ENCODE assay signal across 11 cellular contexts in the genomic region with DNA sequence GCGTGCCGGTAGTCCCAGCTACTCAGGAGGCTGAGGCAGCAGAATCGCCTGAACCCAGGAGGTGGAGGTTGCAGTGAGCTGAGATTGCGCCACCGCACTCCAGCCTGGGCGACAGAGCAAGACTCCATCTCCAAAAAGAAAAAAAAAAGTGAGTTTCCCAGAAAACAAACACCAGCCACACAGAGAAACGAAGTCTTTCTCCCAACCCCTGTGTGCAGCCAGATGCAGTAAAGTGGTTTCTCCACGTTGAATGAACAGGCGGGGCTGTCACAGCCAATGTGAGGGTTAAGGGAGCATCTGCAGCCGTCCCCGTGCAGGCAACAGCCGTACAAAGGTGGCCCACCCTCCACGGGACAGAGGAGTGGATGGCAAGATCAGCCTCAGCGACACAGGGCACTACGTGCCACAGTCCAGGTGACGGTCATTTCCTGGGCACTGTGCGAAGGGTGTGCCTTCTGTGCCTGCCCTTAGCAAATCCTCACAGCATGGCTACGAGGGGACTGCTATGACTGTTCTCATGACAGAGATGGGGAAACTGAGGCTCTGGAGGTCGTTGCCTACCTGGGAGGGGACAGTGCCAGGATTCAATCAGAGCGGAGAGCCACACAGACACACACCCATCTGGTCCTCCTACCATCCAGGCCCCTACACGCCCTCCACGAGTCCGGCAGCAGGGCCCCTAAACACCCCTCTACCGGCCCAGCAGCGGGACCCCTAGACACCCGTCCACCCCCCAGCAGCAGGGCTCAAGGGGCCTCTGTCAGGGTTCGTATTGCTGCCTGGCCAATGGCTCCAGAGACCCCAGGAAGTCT. TPM values are rescaled to one million over a fixed set of nuclear protein-coding genes. Genes with fewer than 3 reads are reported as not detected.
DNase-seq lines count a peak whose midpoint lies in the region; ATAC-seq, FAIRE-seq and TF ChIP-seq lines count a peak whose summit lies in the region.
"Had no signal": no experiment of that assay in that cellular context is flagged by ENCODE, and none has a peak within 500 bp of the region (broad histone marks: within the 10 kb centered on the region; RNA-seq: fewer than 3 reads in every experiment).

No MANE protein-coding gene starts in this region.

- no peaks in the 10 kb centered on the region for H3F3A ChIP-seq in neural cell (ENCODE audit: insufficient read depth, low read length, poor library complexity, severe bottlenecking)

- TF ChIP-seq RAD21 in neural cell (conservative IDR thresholded peaks at IDR 0.05) = no peak

- H3K4me1 Mint-ChIP-seq in IgD-negative memory B cell = peaks cover 27 to 44% (median 41%) of the 10 kb centered on the region in 3 donors
- peaks cover 21% of the 10 kb centered on the region for H3K4me1 Mint-ChIP-seq in endodermal cell

- DNase-seq in endodermal cell (no peak), GM12892 (ENCODE audit: insufficient read length) (no peak)
- DNase-seq: NCI-H524 treated with DMSO at 0.1 percent for 48 hours; stimulated activated CD4-positive, alpha-beta T cell treated with anti-CD3 and anti-CD28 coated beads, Interleukin-1b, Interleukin-23, amount 100 ng/mL, for 48 hours had no signal

- TF ChIP-seq CTCF in endodermal cell (conservative IDR thresholded peaks at IDR 0.05) = no peak
- TF ChIP-seq CTCF in neural cell (IDR thresholded peaks at IDR 0.05; ENCODE audit: poor library complexity, severe bottlenecking) = no peak

- FAIRE-seq in GM12892 (lab: Jason Lieb, UNC) = no peak

- H3K4me2 ChIP-seq in BLaER1 (peak overlapping the region; percentile 100), neural cell (ENCODE audit: low read length) (peak overlapping the region; percentile 85)

- H3K36me3 Mint-ChIP-seq in IgD-negative memory B cell = no peaks in the 10 kb centered on the region
- no peaks in the 10 kb centered on the region for H3K36me3 Mint-ChIP-seq in endodermal cell (ENCODE audit: low read depth)

- WGBS in endodermal cell (ENCODE audit: insufficient coverage in 1 of 2, insufficient read length in 1 of 2), 2 experiments = 86 to 91% methylated on average over 15 to 27 of the region's 27 CpGs

- H2AFZ ChIP-seq in neural cell (ENCODE audit: low read depth, low read length) = no peak overlapping the region

- H3K27ac ChIP-seq in BLaER1 (peak overlapping the region; percentile 92; the same call in 1 of the 2 replicates), endodermal cell (ENCODE audit: low read depth, low read length) (no peak overlapping the region), neural cell (ENCODE audit: low read length) (peak overlapping the region; percentile 69)

- H3K9ac ChIP-seq in BLaER1 = peak overlapping the region; percentile 92; the same call in 1 of the 2 replicates
- no peak overlapping the region for H3K9ac ChIP-seq in endodermal cell (ENCODE audit: extremely low read depth, low read length, poor library complexity, severe bottlenecking)
- H3K9ac ChIP-seq in neural cell (ENCODE audit: low read length) = peak overlapping the region; percentile 77

- H3K4me1 ChIP-seq in BLaER1 (peaks cover 67% of the 10 kb centered on the region), endodermal cell (ENCODE audit: control insufficient read depth, insufficient read depth, low read length) (peaks cover 10% of the 10 kb centered on the region)

- TF ChIP-seq EP300 in neural cell (conservative IDR thresholded peaks at IDR 0.05; ENCODE audit: poor library complexity, severe bottlenecking) = no peak

- H3K4me3 ChIP-seq in BLaER1 (peak overlapping the region; percentile 94), endodermal cell (ENCODE audit: low read length) (no peak overlapping the region), neural cell (ENCODE audit: low read length) (peak overlapping the region; percentile 91)

- H3K9me3 Mint-ChIP-seq in IgD-negative memory B cell = no peaks in the 10 kb centered on the region
- no peaks in the 10 kb centered on the region for H3K9me3 Mint-ChIP-seq in endodermal cell

- H3K27me3 ChIP-seq in BLaER1 = no peaks in the 10 kb centered on the region
- no peaks in the 10 kb centered on the region for H3K27me3 ChIP-seq in endodermal cell (ENCODE audit: control insufficient read depth, insufficient read depth, low read length, poor library complexity, severe bottlenecking)
- no peaks in the 10 kb centered on the region for H3K27me3 ChIP-seq in neural cell (ENCODE audit: insufficient read depth, low read depth, low read length)

- H3K36me3 ChIP-seq in BLaER1 = no peaks in the 10 kb centered on the region
- H3K36me3 ChIP-seq in endodermal cell (ENCODE audit: control insufficient read depth, insufficient read depth, low read length) = no peaks in the 10 kb centered on the region
- no peaks in the 10 kb centered on the region for H3K36me3 ChIP-seq in neural cell (ENCODE audit: insufficient read depth, low read length)

- H3K27ac Mint-ChIP-seq in IgD-negative memory B cell (peak overlapping the region in 2 of 3 donors; percentile 81 to 92), endodermal cell (no peak overlapping the region)

- H4K20me1 ChIP-seq in BLaER1 = peaks cover 81% of the 10 kb centered on the region
- H4K20me1 ChIP-seq in neural cell (ENCODE audit: insufficient read depth) = peaks cover 4% of the 10 kb centered on the region

- no peak for ATAC-seq in HG02852 (IDR thresholded peaks at IDR 0.05; ENCODE audit: unreplicated experiment)
- no peak for ATAC-seq in HG02588 (IDR thresholded peaks at IDR 0.05; ENCODE audit: unreplicated experiment)
- no peak for ATAC-seq in HG03342 (IDR thresholded peaks at IDR 0.05; ENCODE audit: unreplicated experiment)
- ATAC-seq: left ventricle myocardium superior had no signal

- peaks cover 43% of the 10 kb centered on the region for H3K79me2 ChIP-seq in neural cell (replicated peaks; ENCODE audit: insufficient read depth, low read length)

- no peaks in the 10 kb centered on the region for H3K9me3 ChIP-seq in BLaER1
- no peaks in the 10 kb centered on the region for H3K9me3 ChIP-seq in endodermal cell (ENCODE audit: control insufficient read depth, low read length)
- no peaks in the 10 kb centered on the region for H3K9me3 ChIP-seq in neural cell (ENCODE audit: low read length)

- H3K27me3 Mint-ChIP-seq in IgD-negative memory B cell (no peaks in the 10 kb centered on the region), endodermal cell (ENCODE audit: insufficient read depth) (no peaks in the 10 kb centered on the region)

- no peak for TF ChIP-seq POLR2A in GM12892 (IDR thresholded peaks at IDR 0.05; ENCODE audit: low read depth, low read length)

- H3K9me2 ChIP-seq in neural cell (ENCODE audit: insufficient read depth, low read length) = no peaks in the 10 kb centered on the region

- peak overlapping the region; percentile 88 to 96 (median 94) for H3K4me3 Mint-ChIP-seq in IgD-negative memory B cell
- peak overlapping the region; percentile 32 for H3K4me3 Mint-ChIP-seq in endodermal cell

TF ChIP-seq in neural cell, 6 proteins besides CTCF, POLR2A, EP300 and RAD21:
- TF ChIP-seq EZH2 (IDR thresholded peaks at IDR 0.05; ENCODE audit: borderline replicate concordance, insufficient read depth, low read length, poor library complexity, severe bottlenecking) = no peak
- TF ChIP-seq TAF1 (IDR thresholded peaks at IDR 0.05; ENCODE audit: low read depth) = no peak
- TF ChIP-seq MXI1 (conservative IDR thresholded peaks at IDR 0.05; ENCODE audit: poor library complexity, severe bottlenecking) = no peak
- TF ChIP-seq, protein P1, sequence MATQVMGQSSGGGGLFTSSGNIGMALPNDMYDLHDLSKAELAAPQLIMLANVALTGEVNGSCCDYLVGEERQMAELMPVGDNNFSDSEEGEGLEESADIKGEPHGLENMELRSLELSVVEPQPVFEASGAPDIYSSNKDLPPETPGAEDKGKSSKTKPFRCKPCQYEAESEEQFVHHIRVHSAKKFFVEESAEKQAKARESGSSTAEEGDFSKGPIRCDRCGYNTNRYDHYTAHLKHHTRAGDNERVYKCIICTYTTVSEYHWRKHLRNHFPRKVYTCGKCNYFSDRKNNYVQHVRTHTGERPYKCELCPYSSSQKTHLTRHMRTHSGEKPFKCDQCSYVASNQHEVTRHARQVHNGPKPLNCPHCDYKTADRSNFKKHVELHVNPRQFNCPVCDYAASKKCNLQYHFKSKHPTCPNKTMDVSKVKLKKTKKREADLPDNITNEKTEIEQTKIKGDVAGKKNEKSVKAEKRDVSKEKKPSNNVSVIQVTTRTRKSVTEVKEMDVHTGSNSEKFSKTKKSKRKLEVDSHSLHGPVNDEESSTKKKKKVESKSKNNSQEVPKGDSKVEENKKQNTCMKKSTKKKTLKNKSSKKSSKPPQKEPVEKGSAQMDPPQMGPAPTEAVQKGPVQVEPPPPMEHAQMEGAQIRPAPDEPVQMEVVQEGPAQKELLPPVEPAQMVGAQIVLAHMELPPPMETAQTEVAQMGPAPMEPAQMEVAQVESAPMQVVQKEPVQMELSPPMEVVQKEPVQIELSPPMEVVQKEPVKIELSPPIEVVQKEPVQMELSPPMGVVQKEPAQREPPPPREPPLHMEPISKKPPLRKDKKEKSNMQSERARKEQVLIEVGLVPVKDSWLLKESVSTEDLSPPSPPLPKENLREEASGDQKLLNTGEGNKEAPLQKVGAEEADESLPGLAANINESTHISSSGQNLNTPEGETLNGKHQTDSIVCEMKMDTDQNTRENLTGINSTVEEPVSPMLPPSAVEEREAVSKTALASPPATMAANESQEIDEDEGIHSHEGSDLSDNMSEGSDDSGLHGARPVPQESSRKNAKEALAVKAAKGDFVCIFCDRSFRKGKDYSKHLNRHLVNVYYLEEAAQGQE (IDR thresholded peaks at IDR 0.05; ENCODE audit: borderline replicate concordance) = no peak
- TF ChIP-seq SMC3 (conservative IDR thresholded peaks at IDR 0.05; ENCODE audit: poor library complexity) = no peak

RNA-seq across cellular contexts. Expression of gene VAV2, which starts 2.4 kb away (rescaled TPM):
- polyA plus RNA-seq in IgD-negative memory B cell (28.7 TPM), neural cell (35.2 and 41.1 TPM in 2 replicates)
- total RNA-seq in endodermal cell = 10 to 100 TPM; 29.8 to 35.9 TPM
- polyA plus RNA-seq in endodermal cell (2013, experiment 1 of 2) = 35.5 TPM
- 31.9 TPM for polyA plus RNA-seq in endodermal cell (2013, experiment 2 of 2)
- polyA minus RNA-seq in neural cell = 33.7 and 34.1 TPM in 2 replicates
- 22.2 TPM for polyA plus RNA-seq in GM12892 (2012; ENCODE audit: missing spikeins)

RNA-seq across cellular contexts. Expression of gene BRD3OS, which starts 35.5 kb away (rescaled TPM):
- polyA plus RNA-seq in IgD-negative memory B cell = 26.5 TPM
- total RNA-seq in endodermal cell = 10 to 100 TPM; 19.0 to 26.5 TPM
- 24.2 TPM for polyA plus RNA-seq in endodermal cell (2013, experiment 1 of 2)
- 19.7 TPM for polyA plus RNA-seq in endodermal cell (2013, experiment 2 of 2)
- polyA plus RNA-seq in neural cell = 49.5 and 55.7 TPM in 2 replicates
- polyA minus RNA-seq in neural cell = 36.0 and 38.0 TPM in 2 replicates
- polyA plus RNA-seq in GM12892 (2012; ENCODE audit: missing spikeins) = 5.7 TPM
